8 cellular contexts compared by ENCODE assay signal in the genomic region with DNA sequence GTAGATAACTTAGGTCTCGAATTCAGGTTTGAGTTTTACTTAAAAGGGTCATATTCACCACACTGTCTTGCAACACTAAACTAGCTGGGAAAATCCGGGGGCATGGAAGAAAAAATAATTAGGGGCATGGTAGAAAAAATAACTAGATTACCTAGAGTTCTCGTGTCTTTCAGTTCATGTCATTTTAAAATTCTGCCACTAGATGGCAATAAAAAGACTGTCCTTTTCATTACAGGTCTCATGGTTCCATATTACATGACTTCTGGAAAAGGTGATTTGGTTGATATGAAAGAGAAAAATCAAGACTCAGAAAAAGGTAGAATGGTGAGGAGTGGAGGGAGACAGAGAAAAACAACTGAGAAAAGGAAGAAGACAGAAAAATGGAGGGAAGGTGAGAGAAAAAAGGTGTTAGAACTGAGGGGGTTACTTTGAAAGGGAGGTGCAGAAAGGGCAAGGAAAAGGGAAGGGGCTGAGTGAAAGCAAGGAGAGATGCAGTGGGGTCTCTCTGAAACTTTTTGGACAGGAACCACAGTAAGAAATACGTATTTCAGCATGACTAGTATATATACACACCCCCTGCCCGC.
A peak's percentile ranks its signal among the peaks of the same experiment; 100 is the strongest.
DNase-seq lines count a peak whose midpoint lies in the region; ATAC-seq and TF ChIP-seq lines count a peak whose summit lies in the region.

No MANE protein-coding gene starts in this region.

- no peak for TF ChIP-seq POLR2A in Peyer's patch (IDR thresholded peaks at IDR 0.05)

- no peak overlapping the region for H3K4me3 Mint-ChIP-seq in nephron

- H3K4me3 ChIP-seq in Peyer's patch = no peak overlapping the region

- DNase-seq in CD1c-positive myeloid dendritic cell (ENCODE audit: extremely low spot score) (peak; percentile 62), Peyer's patch (no peak), epidermal melanocyte (ENCODE audit: insufficient read length, low spot score) (peak; percentile 57)
- no peak for DNase-seq in activated CD4-positive, alpha-beta T cell treated with anti-CD3 and anti-CD28 coated beads, Interleukin-2, amount 50 U/mL, for 48 hours
- DNase-seq in effector CD8-positive, alpha-beta T cell (lab: John Stamatoyannopoulos, UW) = no peak

- H3K27me3 ChIP-seq in Peyer's patch = no peaks in the 10 kb centered on the region

- ATAC-seq in GM18520 (IDR thresholded peaks at IDR 0.05; ENCODE audit: unreplicated experiment) = peak; percentile 53
- ATAC-seq in HG03469 (IDR thresholded peaks at IDR 0.05; ENCODE audit: unreplicated experiment) = peak; percentile 66

- no peaks in the 10 kb centered on the region for H3K9me3 ChIP-seq in Peyer's patch

- TF ChIP-seq CTCF in Peyer's patch (IDR thresholded peaks at IDR 0.05) (peak; percentile 53 to 81 (median 71)), nephron (IDR thresholded peaks at IDR 0.05; ENCODE audit: unreplicated experiment in 3 of 3) (peak; percentile 52 to 69 (median 58))

- peaks cover 21% of the 10 kb centered on the region for H3K4me1 Mint-ChIP-seq in nephron

- H3K27ac ChIP-seq in Peyer's patch = no peak overlapping the region

- no peaks in the 10 kb centered on the region for H3K36me3 ChIP-seq in Peyer's patch

- H3K27me3 Mint-ChIP-seq in nephron (ENCODE audit: low read depth) = no peaks in the 10 kb centered on the region

- no peak overlapping the region for H3K27ac Mint-ChIP-seq in nephron

- H3K36me3 Mint-ChIP-seq in nephron (ENCODE audit: low read depth) = no peaks in the 10 kb centered on the region

- H3K9me3 Mint-ChIP-seq in nephron = no peaks in the 10 kb centered on the region

- no peaks in the 10 kb centered on the region for H3K4me1 ChIP-seq in Peyer's patch

Comparison
In these comparisons a context has a peak if more than half of its experiments do, and no peak if none do; other contexts are left out.
1. DNase-seq: peak in CD1c-positive myeloid dendritic cell (single experiment) and epidermal melanocyte (single experiment); none in Peyer's patch (0 of 3), activated CD4-positive, alpha-beta T cell treated with anti-CD3 and anti-CD28 coated beads, Interleukin-2, amount 50 U/mL, for 48 hours (0 of 2) and effector CD8-positive, alpha-beta T cell (single experiment).